Comparison of ENCODE assay signal across 1 cellular context in the genomic region with DNA sequence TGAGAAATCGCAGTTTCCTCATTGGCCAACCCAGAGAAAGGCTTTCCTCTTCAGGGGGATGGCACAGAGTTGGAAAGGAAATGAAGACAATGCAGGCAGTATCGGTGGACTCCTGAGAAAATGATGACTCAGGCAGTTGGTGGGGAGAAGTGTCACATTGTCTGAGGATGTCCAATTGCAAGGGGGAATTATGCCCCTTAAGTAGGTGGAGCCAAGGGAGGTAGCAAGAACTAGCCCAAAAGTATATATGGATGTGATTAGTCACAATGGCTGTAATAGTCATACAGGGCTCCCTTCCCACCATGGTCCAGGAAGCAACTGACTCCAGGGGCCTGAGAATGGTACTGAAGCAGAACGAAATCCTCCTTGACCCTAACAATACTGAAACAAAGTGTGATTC.
TF ChIP-seq lines count a peak whose summit lies in the region.

No MANE protein-coding gene starts in this region.

TF ChIP-seq in HCT116, 20 proteins besides CTCF, POLR2A, EP300 and RAD21 (continued from another document):
- no peak for TF ChIP-seq ZFX (IDR thresholded peaks at IDR 0.05)
- TF ChIP-seq CBX3 (IDR thresholded peaks at IDR 0.05; ENCODE audit: low read depth): no peak
- no peak for TF ChIP-seq SP1 (IDR thresholded peaks at IDR 0.05; ENCODE audit: low read depth)
- TF ChIP-seq JUND (IDR thresholded peaks at IDR 0.05): no peak
- no peak for TF ChIP-seq SRF (IDR thresholded peaks at IDR 0.05; ENCODE audit: low read depth)
- no peak for TF ChIP-seq ATF3 (IDR thresholded peaks at IDR 0.05)
- no peak for TF ChIP-seq FOSL1 (IDR thresholded peaks at IDR 0.05; ENCODE audit: low read depth)
- no peak for TF ChIP-seq ELF1 (IDR thresholded peaks at IDR 0.05; ENCODE audit: borderline replicate concordance, low read depth)
- TF ChIP-seq SIN3A (IDR thresholded peaks at IDR 0.05; ENCODE audit: low read depth): no peak
- no peak for TF ChIP-seq TCF7L2 (IDR thresholded peaks at IDR 0.05; ENCODE audit: borderline replicate concordance, extremely low read depth, insufficient read depth, insufficient read length)
- TF ChIP-seq EGR1 (IDR thresholded peaks at IDR 0.05; ENCODE audit: low read depth): no peak
